14 cellular contexts compared by ENCODE assay signal in genomic region chr7:46610746-46611145, GRCh38.
"Had no signal": no experiment of that assay in that cellular context is flagged by ENCODE, and none has a peak within 500 bp of the region (broad histone marks: within the 10 kb centered on the region; RNA-seq: fewer than 3 reads in every experiment).

No MANE protein-coding gene starts in this region.

- H3K4me1 ChIP-seq: adrenal gland, esophagus squamous epithelium, spleen had no signal

- H3K36me3 ChIP-seq: adrenal gland, esophagus squamous epithelium, spleen, thoracic aorta, WERI-Rb-1 had no signal

- H3K27ac ChIP-seq: adrenal gland, coronary artery, esophagus squamous epithelium, spleen, thoracic aorta, WERI-Rb-1 had no signal

- H3K9me3 ChIP-seq: adrenal gland, esophagus squamous epithelium, spleen, thoracic aorta had no signal

- H3K27me3 ChIP-seq: adrenal gland, esophagus squamous epithelium, spleen had no signal

- DNase-seq: activated CD4-positive, alpha-beta memory T cell treated with anti-CD3 and anti-CD28 coated beads, Interleukin-2, amount 10 ng/mL, durations not matched to agents 7 days and 5 days; activated effector memory CD4-positive, alpha-beta T cell treated with Interleukin-2 at 50 U/mL for 16 hours; activated T-cell treated with anti-CD3 and anti-CD28 coated beads, Interleukin-2, amount 50 U/mL, for 24 hours; adrenal gland; central memory CD4-positive, alpha-beta T cell; esophagus squamous epithelium; glutamatergic neuron; mesenchymal stem cell; posterior cingulate gyrus; spleen; T-helper 17 cell; WERI-Rb-1 had no signal

- H3K4me3 ChIP-seq: adrenal gland, coronary artery, esophagus squamous epithelium, spleen, thoracic aorta had no signal
